Comparison of ENCODE assay signal across 12 cellular contexts in the genomic region with DNA sequence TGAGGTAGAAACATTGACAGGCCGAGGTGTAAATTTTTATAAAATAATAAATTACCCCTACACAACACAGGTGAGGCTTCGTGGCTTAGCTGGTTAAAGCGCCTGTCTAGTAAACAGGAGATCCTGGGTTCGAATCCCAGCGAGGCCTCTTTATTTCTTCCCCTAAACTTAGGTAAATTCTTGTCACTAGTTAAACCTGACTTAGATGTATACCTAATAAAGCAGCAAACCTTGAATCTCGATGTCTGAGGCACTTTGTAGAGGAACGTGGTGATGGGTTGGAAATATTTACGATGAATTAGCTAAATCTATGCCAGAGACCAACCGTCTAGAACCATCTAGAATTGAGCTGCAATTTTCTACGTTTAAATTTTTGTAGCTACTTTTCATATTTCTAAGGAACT.
A peak's percentile ranks its signal among the peaks of the same experiment; 100 is the strongest.
DNase-seq lines count a peak whose midpoint lies in the region; ATAC-seq and TF ChIP-seq lines count a peak whose summit lies in the region.
"Had no signal": no experiment of that assay in that cellular context is flagged by ENCODE, and none has a peak within 500 bp of the region (broad histone marks: within the 10 kb centered on the region; RNA-seq: fewer than 3 reads in every experiment).

No MANE protein-coding gene starts in this region.

- H3K27me3 Mint-ChIP-seq in CD14-positive monocyte (ENCODE audit: low read depth in 3 of 3): peaks cover 11 to 41% (median 23%) of the 10 kb centered on the region in 3 donors

- no peaks in the 10 kb centered on the region for H3K4me1 Mint-ChIP-seq in CD14-positive monocyte

- H3K79me2 ChIP-seq in PC-9 (ENCODE audit: low read depth): no peaks in the 10 kb centered on the region

- no peaks in the 10 kb centered on the region for H3K9me2 ChIP-seq in PC-9 (ENCODE audit: insufficient read depth)

- H3K36me3 Mint-ChIP-seq in CD14-positive monocyte: no peaks in the 10 kb centered on the region

- ATAC-seq in HG02571 (IDR thresholded peaks at IDR 0.05; ENCODE audit: unreplicated experiment) (no peak), GM19463 (IDR thresholded peaks at IDR 0.05; ENCODE audit: unreplicated experiment) (no peak)

- DNase-seq in NCI-H524 (lab: John Stamatoyannopoulos, UW) (peak; percentile 5 to 67), NCI-H524 treated with DMSO at 0.1 percent for 48 hours (lab: John Stamatoyannopoulos, UW) (no peak), HEK293T (ENCODE audit: extremely low spot score) (peak; percentile 14), PC-9 (peak in 1 of 2 experiments; percentile 44), fibroblast of mammary gland (ENCODE audit: low read depth) (peak; percentile 41), CD14-positive monocyte (ENCODE audit: low spot score) (no peak)
- DNase-seq: colonic mucosa; COR-L47; stimulated activated CD4-positive, alpha-beta T cell treated with anti-CD3 and anti-CD28 coated beads, Interleukin-12 subunit alpha, Interleukin-12 subunit beta, amount 100 ng/mL, for 4 hours; T-helper 2 cell had no signal

- H3K4me3 ChIP-seq in PC-9: no peak overlapping the region
- H3K4me3 ChIP-seq in fibroblast of mammary gland (ENCODE audit: control insufficient read depth, low read depth, low read length): no peak overlapping the region
- H3K4me3 ChIP-seq: colonic mucosa had no signal

- peaks cover 0 to 4% (median 0%) of the 10 kb centered on the region in 7 donors for H3K9me3 Mint-ChIP-seq in CD14-positive monocyte

- H4K20me1 ChIP-seq in PC-9 (ENCODE audit: insufficient read depth): no peaks in the 10 kb centered on the region

- no peak overlapping the region for H3K4me3 Mint-ChIP-seq in CD14-positive monocyte

- no peak for TF ChIP-seq CTCF in PC-9 (conservative IDR thresholded peaks at IDR 0.05)
- no peak for TF ChIP-seq CTCF in fibroblast of mammary gland (conservative IDR thresholded peaks at IDR 0.05; ENCODE audit: control insufficient read depth, insufficient read depth, low read depth, low read length)
- TF ChIP-seq CTCF in CD14-positive monocyte (IDR thresholded peaks at IDR 0.05): no peak

- H3K27ac Mint-ChIP-seq in CD14-positive monocyte: no peak overlapping the region

- no peak overlapping the region for H3K27ac ChIP-seq in PC-9
- H3K27ac ChIP-seq: colonic mucosa had no signal

- intact Hi-C loops in PC-9 (cut with micrococcal nuclease; ENCODE audit: unreplicated experiment) (no loop called here), CD14-positive monocyte (cut with micrococcal nuclease) (no loop called here)

- H3K36me3 ChIP-seq in PC-9 (ENCODE audit: low read depth): no peaks in the 10 kb centered on the region
- H3K36me3 ChIP-seq: colonic mucosa had no signal

- BruUV-seq in PC-9 (replicated peaks; lab: Mats Ljungman, UMichigan): no TSS peak

- no peak overlapping the region for H2AFZ ChIP-seq in PC-9

- no peaks in the 10 kb centered on the region for H3K9me3 ChIP-seq in PC-9 (ENCODE audit: insufficient read depth, low read depth)
- H3K9me3 ChIP-seq: colonic mucosa had no signal

- H3K27me3 ChIP-seq in PC-9 (ENCODE audit: insufficient read depth, low read depth): no peaks in the 10 kb centered on the region; the same call in 1 of the 2 replicates
- H3K27me3 ChIP-seq: colonic mucosa had no signal

- CTCF ChIA-PET in HEK293T (lab: Yijun Ruan, JAX) (interaction anchor here (1.5 kb wide), 1 partner anchor 25 kb away, joined by 9 read pairs; no protein-coding TSS in a partner anchor), PC-9 (lab: Charles Lee) (no interaction called here)

- peak overlapping the region; percentile 19 for H3K4me2 ChIP-seq in PC-9

- peaks cover 7% of the 10 kb centered on the region; the same call in 1 of the 2 replicates for H3K4me1 ChIP-seq in PC-9 (replicated peaks; ENCODE audit: insufficient read depth)
- H3K4me1 ChIP-seq: colonic mucosa had no signal

- peaks cover 11% of the 10 kb centered on the region for H3F3A ChIP-seq in PC-9 (ENCODE audit: insufficient read depth, low read depth)

- POLR2A ChIA-PET in HEK293T (lab: Yijun Ruan, JAX): no interaction called here
- POLR2A ChIA-PET in PC-9 (lab: Charles Lee; ENCODE audit: unreplicated experiment): interaction anchor here (0.6 kb wide), 2 partner anchors 16 to 192 kb away, joined by 3 to 19 read pairs; no protein-coding TSS in a partner anchor

TF ChIP-seq in HEK293T, 16 proteins besides CTCF, POLR2A, EP300 and RAD21:
- TF ChIP-seq LEF1 (IDR thresholded peaks at IDR 0.05; ENCODE audit: borderline replicate concordance) (no peak), FOXM1 (IDR thresholded peaks at IDR 0.05; ENCODE audit: borderline replicate concordance) (no peak), ELF4 (IDR thresholded peaks at IDR 0.05) (no peak), FOXA1 (IDR thresholded peaks at IDR 0.05) (no peak), ZNF384 (IDR thresholded peaks at IDR 0.05) (no peak), SUZ12 (IDR thresholded peaks at IDR 0.05) (no peak), FOXK2 (IDR thresholded peaks at IDR 0.05) (no peak), L3MBTL2 (conservative IDR thresholded peaks at IDR 0.05) (no peak), TARDBP (IDR thresholded peaks at IDR 0.05) (no peak)
- TF ChIP-seq, protein P1, sequence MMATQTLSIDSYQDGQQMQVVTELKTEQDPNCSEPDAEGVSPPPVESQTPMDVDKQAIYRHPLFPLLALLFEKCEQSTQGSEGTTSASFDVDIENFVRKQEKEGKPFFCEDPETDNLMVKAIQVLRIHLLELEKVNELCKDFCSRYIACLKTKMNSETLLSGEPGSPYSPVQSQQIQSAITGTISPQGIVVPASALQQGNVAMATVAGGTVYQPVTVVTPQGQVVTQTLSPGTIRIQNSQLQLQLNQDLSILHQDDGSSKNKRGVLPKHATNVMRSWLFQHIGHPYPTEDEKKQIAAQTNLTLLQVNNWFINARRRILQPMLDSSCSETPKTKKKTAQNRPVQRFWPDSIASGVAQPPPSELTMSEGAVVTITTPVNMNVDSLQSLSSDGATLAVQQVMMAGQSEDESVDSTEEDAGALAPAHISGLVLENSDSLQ (IDR thresholded peaks at IDR 0.05): no peak

Comparison
In these comparisons a context has a peak if more than half of its experiments do, and no peak if none do; other contexts are left out.
1. DNase-seq: peak in NCI-H524 (2 of 2), HEK293T (single experiment) and fibroblast of mammary gland (single experiment); none in NCI-H524 treated with DMSO at 0.1 percent for 48 hours (single experiment) and CD14-positive monocyte (single experiment).